ENCODE assay signal across 22 cellular contexts in the genomic region with DNA sequence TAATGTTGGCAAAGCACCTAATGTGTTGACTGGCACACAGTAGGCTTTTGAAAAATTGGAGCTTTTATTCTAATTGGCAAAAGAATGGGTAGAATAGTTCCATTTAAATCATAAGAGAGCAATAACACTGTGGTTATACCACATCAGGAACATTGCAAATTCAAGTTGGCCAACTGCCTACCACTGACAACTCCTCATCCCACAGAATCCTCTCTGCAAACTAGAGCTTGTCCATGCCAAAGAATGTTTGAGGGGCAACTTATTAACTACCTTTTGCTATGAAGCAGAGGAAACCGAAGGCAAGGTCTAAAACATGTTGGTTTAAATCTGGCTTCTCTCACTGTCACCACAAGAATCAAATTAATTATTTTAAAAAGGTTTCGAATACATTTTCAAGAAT. TPM values are rescaled to one million over a fixed set of nuclear protein-coding genes. Genes with fewer than 3 reads are reported as not detected.
DNase-seq lines count a peak whose midpoint lies in the region; ATAC-seq, FAIRE-seq and TF ChIP-seq lines count a peak whose summit lies in the region.
"Had no signal": no experiment of that assay in that cellular context is flagged by ENCODE, and none has a peak within 500 bp of the region (broad histone marks: within the 10 kb centered on the region; RNA-seq: fewer than 3 reads in every experiment).

No MANE protein-coding gene starts in this region.

- no peak for TF ChIP-seq RAD21 in HepG2 (CRISPR knock-in tag; IDR thresholded peaks at IDR 0.05)

- no peak for TF ChIP-seq CTCF in HepG2 (CRISPR knock-in tag; IDR thresholded peaks at IDR 0.05)
- TF ChIP-seq CTCF in right lobe of liver (IDR thresholded peaks at IDR 0.05), result no peak

- in situ Hi-C loops in HepG2 (cut with HindIII; ENCODE audit: extremely low pct_ligation_motif_present, low pct_unique_long_range_greater_than_20kb), result no loop called here

- H3K4me3 ChIP-seq in HepG2 (replicated peaks in 1 of 3; ENCODE audit: insufficient read depth in 1 of 3, low read depth in 2 of 3, low read length in 3 of 3) (no peak overlapping the region), right lobe of liver (no peak overlapping the region)
- H3K4me3 ChIP-seq: A549, GM23248 had no signal

- H3K4me1 ChIP-seq in HepG2 (ENCODE audit: insufficient read depth, low read length) (peaks cover 21% of the 10 kb centered on the region), right lobe of liver (peaks cover 0 to 9% (median 0%) of the 10 kb centered on the region in 4 donors)
- H3K4me1 ChIP-seq: A549 had no signal

- intact Hi-C loops in HepG2 (cut with micrococcal nuclease; ENCODE audit: unreplicated experiment), result loop anchor here (5.0 kb wide), 1 partner anchor 34 kb away; the partner anchor contains the start of gene RHOBTB1
- intact Hi-C loops in right lobe of liver (cut with DNase I), result no loop called here

- ATAC-seq in HepG2 (no peak), right lobe of liver (no peak)
- ATAC-seq in stimulated activated naive CD8-positive, alpha-beta T cell treated with anti-CD3 and anti-CD28 coated beads, Interleukin-15, amount 100 ng/mL, for 72 hours, result no peak
- ATAC-seq: A549, HCT116, Panc1 had no signal

- H3K4me1 Mint-ChIP-seq in stimulated activated naive CD8-positive, alpha-beta T cell treated with anti-CD3 and anti-CD28 coated beads, Interleukin-15, amount 100 ng/mL, for 72 hours, result peaks cover 10% of the 10 kb centered on the region

- no peak for DNase-seq in HepG2 (ENCODE audit: low spot score)
- no peak for DNase-seq in right lobe of liver
- peak; percentile 35 for DNase-seq in glomerular visceral epithelial cell (ENCODE audit: extremely low spot score)
- peak; percentile 82 for DNase-seq in renal cortical epithelial cell (ENCODE audit: low read depth)
- no peak for DNase-seq in NCI-H1105 (lab: John Stamatoyannopoulos, UW)
- DNase-seq in DMS153 (lab: John Stamatoyannopoulos, UW), result no peak
- no peak for DNase-seq in NCI-H82 (lab: John Stamatoyannopoulos, UW)
- no peak for DNase-seq in stimulated activated naive CD8-positive, alpha-beta T cell treated with anti-CD3 and anti-CD28 coated beads, Interleukin-15, amount 100 ng/mL, for 72 hours
- DNase-seq: AML-193; Calu3; CD4-positive, CD25-positive, alpha-beta regulatory T cell; DMS79; GM23248; MM.1S; NCI-H1930; NCI-H2171 had no signal

- CTCF ChIA-PET in HepG2 (lab: Yijun Ruan, JAX; ENCODE audit: low intra/inter-chr PET ratio, low total read pairs), result no interaction called here

- no peak for FAIRE-seq in HepG2 (lab: Jason Lieb, UNC)
- FAIRE-seq: A549, G401.6, GM12891, GM19239 had no signal

- no peaks in the 10 kb centered on the region for H4K20me1 ChIP-seq in HepG2 (ENCODE audit: insufficient read depth, low read length)

- H2AFZ ChIP-seq in HepG2 (ENCODE audit: low read length), result no peak overlapping the region
- H2AFZ ChIP-seq: GM23248 had no signal

- H3K36me3 ChIP-seq in HepG2 (replicated peaks in 1 of 2; ENCODE audit: control insufficient read depth in 1 of 2, insufficient read depth in 2 of 2, low read length in 2 of 2) (peaks cover 11 to 46% of the 10 kb centered on the region in 2 experiments), right lobe of liver (no peaks in the 10 kb centered on the region)

- H3K4me3 Mint-ChIP-seq in stimulated activated naive CD8-positive, alpha-beta T cell treated with anti-CD3 and anti-CD28 coated beads, Interleukin-15, amount 100 ng/mL, for 72 hours, result no peak overlapping the region
- H3K4me3 Mint-ChIP-seq: CD4-positive, CD25-positive, alpha-beta regulatory T cell had no signal

- no peak for TF ChIP-seq POLR2A in HepG2 (IDR thresholded peaks at IDR 0.05; ENCODE audit: insufficient read depth in 1 of 2, low read depth in 2 of 2, low read length in 2 of 2)
- TF ChIP-seq POLR2A in right lobe of liver (IDR thresholded peaks at IDR 0.05), result no peak

- H3K9me3 Mint-ChIP-seq in stimulated activated naive CD8-positive, alpha-beta T cell treated with anti-CD3 and anti-CD28 coated beads, Interleukin-15, amount 100 ng/mL, for 72 hours, result peaks cover 4 to 19% of the 10 kb centered on the region in 2 donors

- WGBS in HepG2 (ENCODE audit: low lambda C conversion rate), result 96% methylated on average over 2 of the region's 2 CpGs
- 74% methylated on average over 2 of the region's 2 CpGs for WGBS in right lobe of liver (ENCODE audit: insufficient coverage, low coverage, low lambda C conversion rate, missing lambda C conversion rate)

- no peak overlapping the region for H3K4me2 ChIP-seq in HepG2 (ENCODE audit: low read depth, low read length)
- H3K4me2 ChIP-seq: A549 had no signal

- POLR2A ChIA-PET in HepG2 (lab: Yijun Ruan, JAX), result no interaction called here

- H3K27ac Mint-ChIP-seq in stimulated activated naive CD8-positive, alpha-beta T cell treated with anti-CD3 and anti-CD28 coated beads, Interleukin-15, amount 100 ng/mL, for 72 hours, result no peak overlapping the region

- peaks cover 13% of the 10 kb centered on the region for H3K27me3 Mint-ChIP-seq in stimulated activated naive CD8-positive, alpha-beta T cell treated with anti-CD3 and anti-CD28 coated beads, Interleukin-15, amount 100 ng/mL, for 72 hours

- no peaks in the 10 kb centered on the region for H3K27me3 ChIP-seq in HepG2 (ENCODE audit: control insufficient read depth in 1 of 2, insufficient read depth in 2 of 2, low read length in 2 of 2)
- H3K27me3 ChIP-seq in right lobe of liver, result no peaks in the 10 kb centered on the region

- no peak for TF ChIP-seq EP300 in HepG2 (IDR thresholded peaks at IDR 0.05; ENCODE audit: low read depth in 2 of 2, low read length in 2 of 2)
- TF ChIP-seq EP300 in HepG2 (CRISPR knock-in tag; IDR thresholded peaks at IDR 0.05; ENCODE audit: borderline replicate concordance), result no peak

- no TSS peak for BruUV-seq in HepG2 (replicated peaks; lab: Mats Ljungman, UMichigan)

- no peaks in the 10 kb centered on the region for H3K9me3 ChIP-seq in HepG2 (ENCODE audit: low read length)
- no peaks in the 10 kb centered on the region for H3K9me3 ChIP-seq in right lobe of liver

- H3K79me2 ChIP-seq in HepG2 (ENCODE audit: insufficient read depth, low read length), result no peaks in the 10 kb centered on the region

- no peak overlapping the region for H3K27ac ChIP-seq in HepG2 (ENCODE audit: extremely low read length, insufficient read depth, low read length)
- no peak overlapping the region for H3K27ac ChIP-seq in right lobe of liver
- H3K27ac ChIP-seq: A549, GM23248 had no signal

- no peak overlapping the region for H3K9ac ChIP-seq in HepG2 (ENCODE audit: insufficient read depth, low read depth, low read length)
- H3K9ac ChIP-seq: GM23248 had no signal

TF ChIP-seq in HepG2, 621 proteins besides CTCF, POLR2A, EP300 and RAD21:
- TF ChIP-seq ZKSCAN1 (IDR thresholded peaks at IDR 0.05; ENCODE audit: low read length) (0 out of 2 replicates have a peak, but pooled peaks have one; percentile 46), KLF15 (CRISPR knock-in tag; IDR thresholded peaks at IDR 0.05; ENCODE audit: borderline replicate concordance) (no peak)

RNA-seq across cellular contexts. Expression of gene RHOBTB1, which starts 36.0 kb away (rescaled TPM):
- total RNA-seq in HepG2 (2016; rRNA removed; fragmentation: Illumina TruSeq; extraction: Trizol), result 59.5 and 80.6 TPM in 2 replicates
- total RNA-seq in HepG2 (2016; cell fraction: cytosol; rRNA removed; fragmentation: Illumina TruSeq; extraction: Trizol; ENCODE audit: low read depth), result 7.7 and 10.8 TPM in 2 replicates
- total RNA-seq in HepG2 (2016; cell fraction: insoluble cytoplasmic fraction; rRNA removed; fragmentation: Illumina TruSeq; extraction: Trizol), result 59.9 and 79.4 TPM in 2 replicates
- total RNA-seq in HepG2 (2016; cell fraction: membrane; rRNA removed; fragmentation: Illumina TruSeq; extraction: Trizol), result 31.0 and 34.2 TPM in 2 replicates
- total RNA-seq in HepG2 (2016; cell fraction: nucleus; rRNA removed; fragmentation: Illumina TruSeq; extraction: Trizol), result 53.4 and 63.5 TPM in 2 replicates
- polyA plus RNA-seq in HepG2 (2011; rRNA removed), result 13.0 and 18.8 TPM in 2 replicates
- polyA plus RNA-seq in HepG2 (2011; cell fraction: cytosol; rRNA removed), result 11.3 and 11.5 TPM in 2 replicates
- 27.3 and 37.7 TPM in 2 replicates for polyA plus RNA-seq in HepG2 (2011; cell fraction: nucleus; rRNA removed)
- polyA plus RNA-seq in HepG2 (2012), result 10.7 and 10.9 TPM in 2 replicates
- polyA plus RNA-seq in HepG2 (2016; cell fraction: cytosol; fragmentation: Illumina TruSeq; extraction: Trizol; ENCODE audit: low read depth), result 4.3 and 4.9 TPM in 2 replicates
- 57.8 and 61.6 TPM in 2 replicates for polyA plus RNA-seq in HepG2 (2016; cell fraction: insoluble cytoplasmic fraction; fragmentation: Illumina TruSeq; extraction: Trizol; ENCODE audit: low read depth)
- polyA plus RNA-seq in HepG2 (2016; cell fraction: membrane; fragmentation: Illumina TruSeq; extraction: Trizol; ENCODE audit: low read depth), result 14.8 and 14.9 TPM in 2 replicates
- 58.3 and 64.1 TPM in 2 replicates for polyA plus RNA-seq in HepG2 (2016; cell fraction: nucleus; fragmentation: Illumina TruSeq; extraction: Trizol; ENCODE audit: insufficient read depth, low read depth)
- 19.3 and 21.6 TPM in 2 replicates for polyA minus RNA-seq in HepG2 (2011; rRNA and poly(A)+ RNA removed; ENCODE audit: low replicate concordance)
- 8.8 and 15.0 TPM in 2 replicates for polyA minus RNA-seq in HepG2 (2011; cell fraction: cytosol; rRNA and poly(A)+ RNA removed)
- polyA minus RNA-seq in HepG2 (2011; cell fraction: nucleus; rRNA and poly(A)+ RNA removed), result 37.7 and 46.2 TPM in 2 replicates
- 1 to 10 TPM; 3.0 to 5.4 (median 4.4) TPM for total RNA-seq in right lobe of liver
- total RNA-seq in renal cortical epithelial cell, result 23.2 and 32.3 TPM in 2 replicates
- polyA plus RNA-seq: CD4-positive, CD25-positive, alpha-beta regulatory T cell had no signal

Comparison
In these comparisons a context has a peak if more than half of its experiments do, and no peak if none do; other contexts are left out.
1. DNase-seq: peak in glomerular visceral epithelial cell (single experiment) and renal cortical epithelial cell (single experiment); none in HepG2 (single experiment), right lobe of liver (0 of 3), NCI-H1105 (single experiment), DMS153 (single experiment), NCI-H82 (single experiment) and stimulated activated naive CD8-positive, alpha-beta T cell treated with anti-CD3 and anti-CD28 coated beads, Interleukin-15, amount 100 ng/mL, for 72 hours (0 of 2).